In the genomic region with DNA sequence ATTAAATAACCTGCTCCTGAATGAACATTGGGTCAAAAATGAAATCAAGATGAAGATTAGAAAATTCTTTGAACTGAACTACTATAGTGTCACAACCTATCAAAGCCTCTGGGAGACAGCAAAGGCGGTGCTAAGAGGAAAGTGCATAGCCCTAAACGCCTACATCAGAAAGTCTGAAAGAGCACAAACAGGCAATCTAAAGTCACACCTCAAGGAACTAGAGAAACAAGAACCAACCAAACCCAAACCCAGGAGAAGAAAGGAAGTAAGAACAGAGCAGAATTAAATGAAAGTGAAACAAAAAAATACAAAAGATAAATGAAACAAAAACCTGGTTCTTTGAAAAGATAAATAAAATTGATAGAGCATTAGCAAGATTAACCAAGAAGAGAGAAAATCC, we compare ENCODE assay signal across 8 cellular contexts.
A peak's percentile ranks its signal among the peaks of the same experiment; 100 is the strongest.
DNase-seq lines count a peak whose midpoint lies in the region; ATAC-seq, FAIRE-seq and TF ChIP-seq lines count a peak whose summit lies in the region.
"Not testable (repeated sequence)": the region's sequence is repeated elsewhere in the genome, so short reads cannot be mapped to it uniquely, and the experiment has no call there.

No MANE protein-coding gene starts in this region.

- H3K36me3 Mint-ChIP-seq in CD4-positive, alpha-beta T cell (ENCODE audit: low read depth); T-cell; activated CD4-positive, alpha-beta T cell treated with anti-CD3 and anti-CD28 coated beads, Interleukin-2, amount 10 ng/mL, durations not matched to agents 24 days and 14 days (ENCODE audit: low read depth); activated CD8-positive, alpha-beta memory T cell treated with anti-CD3 and anti-CD28 coated beads, Interleukin-2, amount 10 ng/mL, durations not matched to agents 7 days and 5 days; activated naive CD4-positive, alpha-beta T cell treated with anti-CD3 and anti-CD28 coated beads, Interleukin-2, amount 10 ng/mL, durations not matched to agents 7 days and 5 days; memory B cell; stimulated activated naive B cell treated with anti-CD40 and anti-IgM and Interleukin-4, amounts not matched to agents 10 μg/mL and 1 μg/mL and 100 μg/mL, for 72 hours: not testable (repeated sequence)

- ATAC-seq in CD4-positive, alpha-beta T cell (ENCODE audit: poor library complexity); T-cell (replicated peaks in 1 of 4); activated CD8-positive, alpha-beta memory T cell treated with anti-CD3 and anti-CD28 coated beads, Interleukin-2, amount 10 ng/mL, durations not matched to agents 7 days and 5 days; memory B cell (ENCODE audit: low read depth); stimulated activated naive B cell treated with anti-CD40 and anti-IgM and Interleukin-4, amounts not matched to agents 10 μg/mL and 1 μg/mL and 100 μg/mL, for 72 hours (replicated peaks): not testable (repeated sequence)

- not testable (repeated sequence) for TF ChIP-seq CTCF in CD4-positive, alpha-beta T cell (IDR thresholded peaks at IDR 0.05)

- peak; percentile 57 for FAIRE-seq in GM18507 (lab: Jason Lieb, UNC)

- H3K27ac ChIP-seq in CD4-positive, alpha-beta T cell (ENCODE audit: low read depth, low read length) = not testable (repeated sequence)

- H3K27me3 ChIP-seq in CD4-positive, alpha-beta T cell (ENCODE audit: control insufficient read depth, insufficient read depth, low read length) = not testable (repeated sequence)

- peak overlapping the region; percentile 74 for H3K27ac Mint-ChIP-seq in CD4-positive, alpha-beta T cell
- H3K27ac Mint-ChIP-seq in T-cell (peak overlapping the region; percentile 21 to 71), memory B cell (peak overlapping the region; percentile 1)
- H3K27ac Mint-ChIP-seq in activated CD4-positive, alpha-beta T cell treated with anti-CD3 and anti-CD28 coated beads, Interleukin-2, amount 10 ng/mL, durations not matched to agents 24 days and 14 days; stimulated activated naive B cell treated with anti-CD40 and anti-IgM and Interleukin-4, amounts not matched to agents 10 μg/mL and 1 μg/mL and 100 μg/mL, for 72 hours: not testable (repeated sequence)
- H3K27ac Mint-ChIP-seq in activated CD8-positive, alpha-beta memory T cell treated with anti-CD3 and anti-CD28 coated beads, Interleukin-2, amount 10 ng/mL, durations not matched to agents 7 days and 5 days = peak overlapping the region; percentile 84
- H3K27ac Mint-ChIP-seq in activated naive CD4-positive, alpha-beta T cell treated with anti-CD3 and anti-CD28 coated beads, Interleukin-2, amount 10 ng/mL, durations not matched to agents 7 days and 5 days = peak overlapping the region; percentile 2

- H3K4me3 Mint-ChIP-seq in CD4-positive, alpha-beta T cell = peak overlapping the region; percentile 49
- peak overlapping the region in 2 of 3 donors; percentile 11 to 29 for H3K4me3 Mint-ChIP-seq in T-cell
- H3K4me3 Mint-ChIP-seq in activated CD4-positive, alpha-beta T cell treated with anti-CD3 and anti-CD28 coated beads, Interleukin-2, amount 10 ng/mL, durations not matched to agents 24 days and 14 days = peak overlapping the region; percentile 34
- H3K4me3 Mint-ChIP-seq in activated CD8-positive, alpha-beta memory T cell treated with anti-CD3 and anti-CD28 coated beads, Interleukin-2, amount 10 ng/mL, durations not matched to agents 7 days and 5 days = peak overlapping the region; percentile 63
- H3K4me3 Mint-ChIP-seq in activated naive CD4-positive, alpha-beta T cell treated with anti-CD3 and anti-CD28 coated beads, Interleukin-2, amount 10 ng/mL, durations not matched to agents 7 days and 5 days = not testable (repeated sequence)
- peak overlapping the region; percentile 41 for H3K4me3 Mint-ChIP-seq in memory B cell
- H3K4me3 Mint-ChIP-seq in stimulated activated naive B cell treated with anti-CD40 and anti-IgM and Interleukin-4, amounts not matched to agents 10 μg/mL and 1 μg/mL and 100 μg/mL, for 72 hours = peak overlapping the region; percentile 0 to 18

- CTCF ChIA-PET in CD4-positive, alpha-beta T cell (lab: Charles Lee); T-cell (lab: Charles Lee); activated CD8-positive, alpha-beta memory T cell treated with anti-CD3 and anti-CD28 coated beads, Interleukin-2, amount 10 ng/mL, durations not matched to agents 7 days and 5 days (lab: Charles Lee); activated naive CD4-positive, alpha-beta T cell treated with anti-CD3 and anti-CD28 coated beads, Interleukin-2, amount 10 ng/mL, durations not matched to agents 7 days and 5 days (lab: Charles Lee): not testable (repeated sequence)

- not testable (repeated sequence) for DNase-seq in CD4-positive, alpha-beta T cell; GM18507 (ENCODE audit: extremely low spot score, insufficient read length, low read depth); T-cell; activated CD4-positive, alpha-beta T cell treated with anti-CD3 and anti-CD28 coated beads, Interleukin-2, amount 10 ng/mL, durations not matched to agents 24 days and 14 days; activated CD8-positive, alpha-beta memory T cell treated with anti-CD3 and anti-CD28 coated beads, Interleukin-2, amount 10 ng/mL, durations not matched to agents 7 days and 5 days; activated naive CD4-positive, alpha-beta T cell treated with anti-CD3 and anti-CD28 coated beads, Interleukin-2, amount 10 ng/mL, durations not matched to agents 7 days and 5 days; memory B cell (ENCODE audit: low spot score in 2 of 2); stimulated activated naive B cell treated with anti-CD40 and anti-IgM and Interleukin-4, amounts not matched to agents 10 μg/mL and 1 μg/mL and 100 μg/mL, for 72 hours

- not testable (repeated sequence) for H3K9me3 ChIP-seq in CD4-positive, alpha-beta T cell (ENCODE audit: control insufficient read depth, low read length)

- intact Hi-C loops in CD4-positive, alpha-beta T cell (cut with DNase I, micrococcal nuclease); activated CD4-positive, alpha-beta T cell treated with anti-CD3 and anti-CD28 coated beads, Interleukin-2, amount 10 ng/mL, durations not matched to agents 24 days and 14 days (cut with micrococcal nuclease): not testable (repeated sequence)

- H3K9me3 Mint-ChIP-seq in CD4-positive, alpha-beta T cell; T-cell; activated CD4-positive, alpha-beta T cell treated with anti-CD3 and anti-CD28 coated beads, Interleukin-2, amount 10 ng/mL, durations not matched to agents 24 days and 14 days; activated CD8-positive, alpha-beta memory T cell treated with anti-CD3 and anti-CD28 coated beads, Interleukin-2, amount 10 ng/mL, durations not matched to agents 7 days and 5 days (ENCODE audit: low read depth); activated naive CD4-positive, alpha-beta T cell treated with anti-CD3 and anti-CD28 coated beads, Interleukin-2, amount 10 ng/mL, durations not matched to agents 7 days and 5 days; memory B cell; stimulated activated naive B cell treated with anti-CD40 and anti-IgM and Interleukin-4, amounts not matched to agents 10 μg/mL and 1 μg/mL and 100 μg/mL, for 72 hours: not testable (repeated sequence)

- H3K4me1 Mint-ChIP-seq in CD4-positive, alpha-beta T cell (ENCODE audit: low read depth) = peaks cover 15% of the 10 kb centered on the region
- peaks cover 8 to 14% (median 12%) of the 10 kb centered on the region in 3 donors for H3K4me1 Mint-ChIP-seq in T-cell
- peaks cover 11% of the 10 kb centered on the region for H3K4me1 Mint-ChIP-seq in activated CD4-positive, alpha-beta T cell treated with anti-CD3 and anti-CD28 coated beads, Interleukin-2, amount 10 ng/mL, durations not matched to agents 24 days and 14 days
- H3K4me1 Mint-ChIP-seq in activated CD8-positive, alpha-beta memory T cell treated with anti-CD3 and anti-CD28 coated beads, Interleukin-2, amount 10 ng/mL, durations not matched to agents 7 days and 5 days; memory B cell; stimulated activated naive B cell treated with anti-CD40 and anti-IgM and Interleukin-4, amounts not matched to agents 10 μg/mL and 1 μg/mL and 100 μg/mL, for 72 hours: not testable (repeated sequence)
- peaks cover 15% of the 10 kb centered on the region for H3K4me1 Mint-ChIP-seq in activated naive CD4-positive, alpha-beta T cell treated with anti-CD3 and anti-CD28 coated beads, Interleukin-2, amount 10 ng/mL, durations not matched to agents 7 days and 5 days

- POLR2A ChIA-PET in CD4-positive, alpha-beta T cell (lab: Charles Lee); T-cell (lab: Charles Lee): not testable (repeated sequence)

- not testable (repeated sequence) for H3K27me3 Mint-ChIP-seq in CD4-positive, alpha-beta T cell; T-cell; activated CD4-positive, alpha-beta T cell treated with anti-CD3 and anti-CD28 coated beads, Interleukin-2, amount 10 ng/mL, durations not matched to agents 24 days and 14 days; activated naive CD4-positive, alpha-beta T cell treated with anti-CD3 and anti-CD28 coated beads, Interleukin-2, amount 10 ng/mL, durations not matched to agents 7 days and 5 days; memory B cell
- H3K27me3 Mint-ChIP-seq in activated CD8-positive, alpha-beta memory T cell treated with anti-CD3 and anti-CD28 coated beads, Interleukin-2, amount 10 ng/mL, durations not matched to agents 7 days and 5 days = peaks cover 12% of the 10 kb centered on the region
- H3K27me3 Mint-ChIP-seq in stimulated activated naive B cell treated with anti-CD40 and anti-IgM and Interleukin-4, amounts not matched to agents 10 μg/mL and 1 μg/mL and 100 μg/mL, for 72 hours = peaks cover 0 to 11% of the 10 kb centered on the region in 2 donors
